In genomic region chr18:42548493-42548892, GRCh38 we compare ENCODE assay signal across 15 cellular contexts.
DNase-seq lines count a peak whose midpoint lies in the region; ATAC-seq and TF ChIP-seq lines count a peak whose summit lies in the region.
"Had no signal": no experiment of that assay in that cellular context is flagged by ENCODE, and none has a peak within 500 bp of the region (broad histone marks: within the 10 kb centered on the region; RNA-seq: fewer than 3 reads in every experiment).

No MANE protein-coding gene starts in this region.

- intact Hi-C loops in heart left ventricle (cut with DNase I) = no loop called here
- intact Hi-C loops in Right ventricle myocardium superior (cut with DNase I) = no loop called here
- intact Hi-C loops in stomach (cut with DNase I; ENCODE audit: low total_unique reads) = no loop called here

- no peaks in the 10 kb centered on the region for H3K36me3 ChIP-seq in heart left ventricle
- H3K36me3 ChIP-seq in stomach = no peaks in the 10 kb centered on the region
- H3K36me3 ChIP-seq: BLaER1 treated with 17β-estradiol and CSF1 and Interleukin-3, amounts not matched to agents 10 nM and 100 nM had no signal

- H3K27me3 ChIP-seq in heart left ventricle = no peaks in the 10 kb centered on the region
- H3K27me3 ChIP-seq in stomach = no peaks in the 10 kb centered on the region
- H3K27me3 ChIP-seq: BLaER1 treated with 17β-estradiol and CSF1 and Interleukin-3, amounts not matched to agents 10 nM and 100 nM had no signal

- H3K27ac ChIP-seq in heart left ventricle = no peak overlapping the region
- H3K27ac ChIP-seq in VCaP = peak overlapping the region; percentile 39
- H3K27ac ChIP-seq in stomach = no peak overlapping the region
- H3K27ac ChIP-seq: BLaER1 treated with 17β-estradiol and CSF1 and Interleukin-3, amounts not matched to agents 10 nM and 100 nM had no signal

- TF ChIP-seq CTCF in heart left ventricle (IDR thresholded peaks at IDR 0.05) = no peak
- no peak for TF ChIP-seq CTCF in VCaP (conservative IDR thresholded peaks at IDR 0.05)
- no peak for TF ChIP-seq CTCF in astrocyte of the spinal cord (IDR thresholded peaks at IDR 0.05; ENCODE audit: low read depth, low read length)
- TF ChIP-seq CTCF in stomach (IDR thresholded peaks at IDR 0.05) = no peak

- TF ChIP-seq EP300 in stomach (IDR thresholded peaks at IDR 0.05) = no peak

- H3K4me1 ChIP-seq in heart left ventricle (peaks cover 0 to 2% (median 0%) of the 10 kb centered on the region in 12 donors), stomach (no peaks in the 10 kb centered on the region)
- H3K4me1 ChIP-seq: BLaER1 treated with 17β-estradiol and CSF1 and Interleukin-3, amounts not matched to agents 10 nM and 100 nM had no signal

- in situ Hi-C loops in astrocyte of the spinal cord (cut with HindIII; ENCODE audit: low sequenced_read_pairs) = no loop called here

- TF ChIP-seq POLR2A in heart left ventricle (IDR thresholded peaks at IDR 0.05) (no peak), stomach (IDR thresholded peaks at IDR 0.05) (no peak)

- peak in 3 of 5 donors; percentile 20 to 37 (median 24) for DNase-seq in heart left ventricle
- DNase-seq in Right ventricle myocardium superior = no peak
- peak; percentile 28 for DNase-seq in astrocyte of the spinal cord (ENCODE audit: low read depth, low spot score)
- DNase-seq in stomach = peak; percentile 34
- no peak for DNase-seq in NCI-H526 (lab: John Stamatoyannopoulos, UW)
- DNase-seq: 8988T; Calu3; CD8-positive, alpha-beta T cell; DMS79 treated with DMSO at 0.1 percent for 48 hours; GF-D8; H9 had no signal

- H3K9me3 ChIP-seq in heart left ventricle (no peaks in the 10 kb centered on the region), stomach (no peaks in the 10 kb centered on the region)
- H3K9me3 ChIP-seq: BLaER1 treated with 17β-estradiol and CSF1 and Interleukin-3, amounts not matched to agents 10 nM and 100 nM had no signal

- H3K4me3 ChIP-seq in heart left ventricle (no peak overlapping the region), astrocyte of the spinal cord (ENCODE audit: low read depth, low read length) (no peak overlapping the region), stomach (no peak overlapping the region)
- H3K4me3 ChIP-seq: BLaER1 treated with 17β-estradiol and CSF1 and Interleukin-3, amounts not matched to agents 10 nM and 100 nM had no signal

- 56 to 81% (median 74%) methylated on average over 1 of the region's 1 CpG for WGBS in heart left ventricle, 4 donors
- WGBS in stomach, 5 donors = 53 to 77% (median 59%) methylated on average over 1 of the region's 1 CpG

- ATAC-seq in heart left ventricle (peak in 2 of 4 donors; percentile 29 to 44), Right ventricle myocardium superior (ENCODE audit: poor library complexity) (no peak), HG03378 (IDR thresholded peaks at IDR 0.05; ENCODE audit: unreplicated experiment) (no peak)
- ATAC-seq: CD8-positive, alpha-beta T cell; HepG2 had no signal

Comparison
In these comparisons a context has a peak if more than half of its experiments do, and no peak if none do; other contexts are left out.
1. DNase-seq: peak in heart left ventricle (3 of 5), astrocyte of the spinal cord (single experiment) and stomach (single experiment); none in Right ventricle myocardium superior (single experiment) and NCI-H526 (0 of 2).